In the genomic region with DNA sequence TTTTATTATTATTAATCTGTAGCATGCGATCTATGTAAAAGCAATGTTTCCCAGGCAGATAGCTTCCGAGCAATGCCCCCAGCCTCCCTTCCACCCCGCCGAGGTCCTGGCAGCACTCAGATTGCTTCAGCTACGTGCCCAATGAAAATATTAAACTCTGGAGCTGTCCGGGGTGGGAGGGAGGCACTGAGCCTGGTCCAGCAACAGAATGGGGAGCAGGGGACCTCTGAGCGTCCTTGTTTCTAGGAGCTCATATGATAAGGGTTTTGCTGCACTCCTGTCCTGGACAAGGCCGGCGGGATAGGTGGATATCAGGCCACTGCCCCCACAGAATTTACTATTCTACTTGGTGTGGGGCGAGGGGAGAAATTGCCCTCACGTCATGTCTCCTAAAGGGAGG, we compare ENCODE assay signal across 9 cellular contexts. TPM values are rescaled to one million over a fixed set of nuclear protein-coding genes. Genes with fewer than 3 reads are reported as not detected.
DNase-seq lines count a peak whose midpoint lies in the region; ATAC-seq and TF ChIP-seq lines count a peak whose summit lies in the region.
"Had no signal": no experiment of that assay in that cellular context is flagged by ENCODE, and none has a peak within 500 bp of the region (broad histone marks: within the 10 kb centered on the region; RNA-seq: fewer than 3 reads in every experiment).

No MANE protein-coding gene starts in this region.

- ATAC-seq in T-helper 17 cell (no peak), foreskin keratinocyte (peak; percentile 11)
- no peak for ATAC-seq in stimulated activated naive B cell treated with anti-CD40 and anti-IgM and Interleukin-4, amounts not matched to agents 10 μg/mL and 1 μg/mL and 100 μg/mL, for 72 hours (replicated peaks)

- peak overlapping the region; percentile 99 for H3K27ac Mint-ChIP-seq in T-helper 17 cell
- H3K27ac Mint-ChIP-seq in stimulated activated naive B cell treated with anti-CD40 and anti-IgM and Interleukin-4, amounts not matched to agents 10 μg/mL and 1 μg/mL and 100 μg/mL, for 72 hours = no peak overlapping the region

- H3K27me3 ChIP-seq in foreskin keratinocyte (no peaks in the 10 kb centered on the region), prostate gland (replicated peaks; ENCODE audit: insufficient read depth) (no peaks in the 10 kb centered on the region)

- peaks cover 5% of the 10 kb centered on the region for H3K36me3 Mint-ChIP-seq in T-helper 17 cell (ENCODE audit: low read depth)
- H3K36me3 Mint-ChIP-seq in stimulated activated naive B cell treated with anti-CD40 and anti-IgM and Interleukin-4, amounts not matched to agents 10 μg/mL and 1 μg/mL and 100 μg/mL, for 72 hours = no peaks in the 10 kb centered on the region

- no peaks in the 10 kb centered on the region for H3K36me3 ChIP-seq in prostate gland

- intact Hi-C loops in prostate gland (cut with DNase I) = no loop called here

- 46% methylated on average over 11 of the region's 11 CpGs for WGBS in prostate gland

- H3K9me3 ChIP-seq in T-helper 17 cell (ENCODE audit: control insufficient read depth, low read length, poor library complexity, severe bottlenecking) (no peaks in the 10 kb centered on the region), prostate gland (no peaks in the 10 kb centered on the region)

- DNase-seq in GM03348 (ENCODE audit: low spot score) (peak; percentile 11), T-helper 17 cell (no peak), foreskin keratinocyte (no peak), prostate gland (ENCODE audit: low spot score) (no peak), substantia nigra (lab: John Stamatoyannopoulos, UW) (no peak), SIG-M5 (lab: John Stamatoyannopoulos, UW) (no peak)
- DNase-seq in stimulated activated CD4-positive, alpha-beta T cell treated with anti-CD3 and anti-CD28 coated beads, Interleukin-2, amount 100 ng/mL, for 48 hours = no peak
- no peak for DNase-seq in stimulated activated naive B cell treated with anti-CD40 and anti-IgM and Interleukin-4, amounts not matched to agents 10 μg/mL and 1 μg/mL and 100 μg/mL, for 72 hours
- DNase-seq: NCI-H2029 treated with DMSO at 0.1 percent for 48 hours had no signal

- H3K4me3 Mint-ChIP-seq in T-helper 17 cell = peak overlapping the region; percentile 84
- no peak overlapping the region for H3K4me3 Mint-ChIP-seq in stimulated activated naive B cell treated with anti-CD40 and anti-IgM and Interleukin-4, amounts not matched to agents 10 μg/mL and 1 μg/mL and 100 μg/mL, for 72 hours

- no peaks in the 10 kb centered on the region for H3K27me3 Mint-ChIP-seq in T-helper 17 cell
- H3K27me3 Mint-ChIP-seq in stimulated activated naive B cell treated with anti-CD40 and anti-IgM and Interleukin-4, amounts not matched to agents 10 μg/mL and 1 μg/mL and 100 μg/mL, for 72 hours = no peaks in the 10 kb centered on the region

- peaks cover 26% of the 10 kb centered on the region for H3K4me1 Mint-ChIP-seq in T-helper 17 cell
- peaks cover 8 to 24% of the 10 kb centered on the region in 2 donors for H3K4me1 Mint-ChIP-seq in stimulated activated naive B cell treated with anti-CD40 and anti-IgM and Interleukin-4, amounts not matched to agents 10 μg/mL and 1 μg/mL and 100 μg/mL, for 72 hours

- H3K27ac ChIP-seq in foreskin keratinocyte (no peak overlapping the region), prostate gland (peak overlapping the region; percentile 91), substantia nigra (ENCODE audit: low read depth, low read length, poor library complexity, severe bottlenecking) (no peak overlapping the region)

- H3K4me1 ChIP-seq in foreskin keratinocyte (peaks cover 22% of the 10 kb centered on the region), prostate gland (replicated peaks) (no peaks in the 10 kb centered on the region)

- TF ChIP-seq POLR2A in prostate gland (IDR thresholded peaks at IDR 0.05) = no peak

- H3K9me3 Mint-ChIP-seq in stimulated activated naive B cell treated with anti-CD40 and anti-IgM and Interleukin-4, amounts not matched to agents 10 μg/mL and 1 μg/mL and 100 μg/mL, for 72 hours = no peaks in the 10 kb centered on the region

- peak overlapping the region; percentile 58 to 63 for H3K4me3 ChIP-seq in prostate gland

- TF ChIP-seq CTCF in foreskin keratinocyte (conservative IDR thresholded peaks at IDR 0.05) (no peak), prostate gland (IDR thresholded peaks at IDR 0.05) (no peak)

RNA-seq across cellular contexts. Expression of gene CDK1, which starts 44.5 kb away (rescaled TPM):
- total RNA-seq in T-helper 17 cell = 1 to 10 TPM in 1 of 2 donors, under 1 TPM in 1; 0.67 to 1.4 TPM
- total RNA-seq in foreskin keratinocyte = 88.8 and 105 TPM in 2 replicates
- polyA plus RNA-seq in foreskin keratinocyte = 52.4 and 84.9 TPM in 2 replicates
- total RNA-seq in prostate gland = 1 to 10 TPM; 5.3 to 5.7 TPM

Comparison
In these comparisons a context has a peak if more than half of its experiments do, and no peak if none do; other contexts are left out.
1. H3K27ac ChIP-seq: peak in prostate gland (2 of 2); none in foreskin keratinocyte (single experiment) and substantia nigra (single experiment).
2. RNA of gene CDK1, which starts 44.5 kb away (total RNA-seq): 88.8 to 105 TPM in foreskin keratinocyte; 5.3 to 5.7 TPM in prostate gland and 0.67 to 1.4 TPM in T-helper 17 cell; every median in the first group is over 10 times any median in the second.